Comparison of ENCODE assay signal across 8 cellular contexts in genomic region chr6:34696189-34696738, GRCh38. TPM values are rescaled to one million over a fixed set of nuclear protein-coding genes. Genes with fewer than 3 reads are reported as not detected.
DNase-seq lines count a peak whose midpoint lies in the region; ATAC-seq and TF ChIP-seq lines count a peak whose summit lies in the region.

No MANE protein-coding gene starts in this region.

- peaks cover 53% of the 10 kb centered on the region for H3K79me2 ChIP-seq in GM23248 (ENCODE audit: insufficient read depth)

- no peaks in the 10 kb centered on the region; the same call in 1 of the 2 replicates for H4K20me1 ChIP-seq in GM23248 (ENCODE audit: insufficient read depth)

- peak; percentile 60 for ATAC-seq in left colon

- H3K27me3 Mint-ChIP-seq in MCF 10A (ENCODE audit: insufficient read depth, unreplicated experiment) = no peaks in the 10 kb centered on the region
- H3K27me3 Mint-ChIP-seq in stimulated activated naive CD8-positive, alpha-beta T cell treated with anti-CD3 and anti-CD28 coated beads, Interleukin-15, Interleukin-2, amounts not matched to agents 100 ng/mL and 50 ng/mL, for 24 hours = no peaks in the 10 kb centered on the region

- peak overlapping the region; percentile 81 for H3K4me3 Mint-ChIP-seq in MCF 10A (ENCODE audit: unreplicated experiment)
- H3K4me3 Mint-ChIP-seq in stimulated activated naive CD8-positive, alpha-beta T cell treated with anti-CD3 and anti-CD28 coated beads, Interleukin-15, Interleukin-2, amounts not matched to agents 100 ng/mL and 50 ng/mL, for 24 hours = peak overlapping the region; percentile 95

- H3K9me3 ChIP-seq in GM23248 (ENCODE audit: low read depth) = no peaks in the 10 kb centered on the region

- DNase-seq in GM23248 (peak; percentile 79), M059J (ENCODE audit: low read depth) (peak; percentile 62), MCF 10A (ENCODE audit: unreplicated experiment) (peak; percentile 39), left colon (peak in 1 of 2 donors; percentile 55), iPS-NIHi7 (ENCODE audit: extremely low spot score) (no peak)
- no peak for DNase-seq in stimulated activated CD4-positive, alpha-beta T cell treated with anti-CD3 and anti-CD28 coated beads, Interleukin-15, amount 100 ng/mL, for 24 hours

- no peaks in the 10 kb centered on the region for H3K27me3 ChIP-seq in GM23248 (replicated peaks; ENCODE audit: insufficient read depth)

- CTCF ChIA-PET in MCF 10A (lab: Yijun Ruan, JAX) = interaction anchor here (0.6 to 1.2 kb wide), 7 partner anchors 31 to 454 kb away, joined by 3 read pairs; partner anchors contain the start of gene SNRPC

- peak overlapping the region; percentile 32 for H3K27ac Mint-ChIP-seq in MCF 10A (ENCODE audit: low read depth, unreplicated experiment)
- peak overlapping the region; percentile 89 for H3K27ac Mint-ChIP-seq in stimulated activated naive CD8-positive, alpha-beta T cell treated with anti-CD3 and anti-CD28 coated beads, Interleukin-15, Interleukin-2, amounts not matched to agents 100 ng/mL and 50 ng/mL, for 24 hours

- POLR2A ChIA-PET in MCF 10A (lab: Yijun Ruan, JAX) = interaction anchor here (0.6 to 3.6 kb wide), 25 partner anchors 11 to 1976 kb away, joined by 3 to 60 read pairs (median 5); partner anchors contain the start of genes ANKS1A, BLTP3A, SNRPC and TAF11

- H3K4me1 ChIP-seq in GM23248 (ENCODE audit: insufficient read depth) = peaks cover 17% of the 10 kb centered on the region

- no peaks in the 10 kb centered on the region for H3K9me3 Mint-ChIP-seq in MCF 10A (ENCODE audit: unreplicated experiment)
- H3K9me3 Mint-ChIP-seq in stimulated activated naive CD8-positive, alpha-beta T cell treated with anti-CD3 and anti-CD28 coated beads, Interleukin-15, Interleukin-2, amounts not matched to agents 100 ng/mL and 50 ng/mL, for 24 hours = no peaks in the 10 kb centered on the region

- H3K36me3 Mint-ChIP-seq in MCF 10A (ENCODE audit: insufficient read depth, unreplicated experiment) = no peaks in the 10 kb centered on the region
- H3K36me3 Mint-ChIP-seq in stimulated activated naive CD8-positive, alpha-beta T cell treated with anti-CD3 and anti-CD28 coated beads, Interleukin-15, Interleukin-2, amounts not matched to agents 100 ng/mL and 50 ng/mL, for 24 hours (ENCODE audit: low read depth) = peaks cover 19% of the 10 kb centered on the region

- no peaks in the 10 kb centered on the region for H3K9me2 ChIP-seq in GM23248 (ENCODE audit: insufficient read depth)

- no peak for TF ChIP-seq CTCF in GM12875 (IDR thresholded peaks at IDR 0.05; ENCODE audit: borderline replicate concordance, insufficient read depth, low read depth, low read length)
- no peak for TF ChIP-seq CTCF in MCF 10A (IDR thresholded peaks at IDR 0.05; ENCODE audit: unreplicated experiment)

- no TSS peak for BruUV-seq in MCF 10A (replicated peaks; lab: Mats Ljungman, UMichigan)

- H2AFZ ChIP-seq in GM23248 = peak overlapping the region; percentile 74

- H3K4me1 Mint-ChIP-seq in MCF 10A (ENCODE audit: insufficient read depth, unreplicated experiment) = peaks cover 10% of the 10 kb centered on the region
- H3K4me1 Mint-ChIP-seq in stimulated activated naive CD8-positive, alpha-beta T cell treated with anti-CD3 and anti-CD28 coated beads, Interleukin-15, Interleukin-2, amounts not matched to agents 100 ng/mL and 50 ng/mL, for 24 hours (ENCODE audit: low read depth) = peaks cover 62% of the 10 kb centered on the region

- intact Hi-C loops in MCF 10A (cut with micrococcal nuclease) (loop anchor here (1.0 to 2.0 kb wide), 2 partner anchors 15 to 61 kb away; partner anchors contain the start of gene SNRPC), left colon (cut with DNase I, micrococcal nuclease) (no loop called here)

- 1% methylated on average over 24 to 28 of the region's 41 CpGs for WGBS in GM23248 (ENCODE audit: low coverage in 1 of 2, low lambda C conversion rate in 2 of 2, missing lambda C conversion rate in 2 of 2), 2 experiments

- no peaks in the 10 kb centered on the region for H3K36me3 ChIP-seq in GM23248 (ENCODE audit: low read depth)

- in situ Hi-C loops in GM23248 (cut with MboI) = no loop called here

- peak overlapping the region; percentile 94 for H3K9ac ChIP-seq in GM23248

- H3F3A ChIP-seq in GM23248 (ENCODE audit: insufficient read depth) = no peaks in the 10 kb centered on the region

- peak overlapping the region; percentile 92 for H3K4me2 ChIP-seq in GM23248 (ENCODE audit: unreplicated experiment)

- H3K4me3 ChIP-seq in GM12875 (ENCODE audit: low read depth, low read length) = peak overlapping the region; percentile 69
- H3K4me3 ChIP-seq in GM23248 = peak overlapping the region; percentile 99

- H3K27ac ChIP-seq in GM23248 = peak overlapping the region; percentile 68

RNA-seq across cellular contexts. Expression of gene ILRUN, which starts 0.3 kb away (rescaled TPM):
- 32.6 and 41.4 TPM in 2 replicates for total RNA-seq in GM23248 (2014; rRNA removed; shearing (Covaris generic))
- polyA plus RNA-seq in GM23248 (2016; fragmentation: Nextera tagmentation; extraction: Ambion mirVana) = 8.4 and 8.5 TPM in 2 replicates
- total RNA-seq in M059J (2014; rRNA removed; shearing (Covaris generic)) = 74.6 and 82.9 TPM in 2 replicates
- total RNA-seq in MCF 10A (2022) = 49.2 and 50.8 TPM in 2 replicates
- total RNA-seq in left colon = 10 to 100 TPM; 48.0 to 57.6 TPM

Comparison
In these comparisons a context has a peak if more than half of its experiments do, and no peak if none do; other contexts are left out.
1. DNase-seq: peak in GM23248 (single experiment), M059J (single experiment) and MCF 10A (single experiment); none in stimulated activated CD4-positive, alpha-beta T cell treated with anti-CD3 and anti-CD28 coated beads, Interleukin-15, amount 100 ng/mL, for 24 hours (single experiment) and iPS-NIHi7 (single experiment).